ENCODE assay signal across 1 cellular context in genomic region chr9:96331236-96331947, GRCh38.
TF ChIP-seq lines count a peak whose summit lies in the region.

No MANE protein-coding gene starts in this region.

TF ChIP-seq in H1, 55 proteins besides CTCF, POLR2A, EP300 and RAD21:
- TF ChIP-seq MAX (IDR thresholded peaks at IDR 0.05), result 0 out of 2 replicates have a peak, but pooled peaks have one; percentile 13
- no peak for TF ChIP-seq SP4 (IDR thresholded peaks at IDR 0.05; ENCODE audit: low read length)
